In the genomic region with DNA sequence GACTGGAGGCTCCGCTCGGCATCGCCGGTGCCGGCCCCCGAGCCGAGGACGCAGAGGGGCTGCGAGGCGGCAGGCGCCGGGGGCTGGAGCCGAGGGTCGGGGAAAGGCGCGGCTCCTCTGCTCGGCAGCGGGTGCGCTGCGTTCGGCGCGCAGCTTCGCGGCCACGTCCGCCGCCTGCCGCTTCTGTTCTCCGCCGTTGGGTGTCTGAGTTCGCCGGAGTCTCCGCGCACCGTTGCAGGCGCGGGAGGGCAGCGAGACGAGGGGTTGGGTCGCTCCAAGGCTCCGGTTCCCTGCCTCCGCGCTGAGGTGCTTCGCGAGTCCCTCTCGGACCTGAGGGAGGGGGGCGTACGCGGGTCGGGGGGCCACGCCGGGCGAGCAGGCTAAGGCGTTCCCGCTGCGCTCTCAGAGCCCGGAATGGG, we compare ENCODE assay signal across 8 cellular contexts. TPM values are rescaled to one million over a fixed set of nuclear protein-coding genes. Genes with fewer than 3 reads are reported as not detected.
DNase-seq lines count a peak whose midpoint lies in the region; ATAC-seq and TF ChIP-seq lines count a peak whose summit lies in the region.

No MANE protein-coding gene starts in this region.

- H3K4me1 ChIP-seq in left lung, result peaks cover 8 to 41% of the 10 kb centered on the region in 2 donors

- intact Hi-C loops in left lung (cut with DNase I), result loop anchor here in 1 of 2 donors (10.0 kb wide), 1 partner anchor 396 kb away; no protein-coding TSS in a partner anchor

- in situ Hi-C loops in GM13977 (cut with MboI; ENCODE audit: low pct_unique_long_range_greater_than_20kb, low sequenced_read_pairs, unreplicated experiment), result no loop called here

- ATAC-seq in left lung (peak; percentile 46), HG03460 (IDR thresholded peaks at IDR 0.05; ENCODE audit: unreplicated experiment) (no peak), HG03442 (IDR thresholded peaks at IDR 0.05; ENCODE audit: unreplicated experiment) (no peak)

- peak; percentile 67 for DNase-seq in GM13977 (ENCODE audit: low spot score)
- DNase-seq in SK-N-MC (ENCODE audit: low read depth, low spot score), result no peak
- peak; percentile 54 to 56 for DNase-seq in cardiac fibroblast (ENCODE audit: low read depth in 2 of 2)
- no peak for DNase-seq in left lung
- DNase-seq in stimulated activated CD8-positive, alpha-beta memory T cell treated with anti-CD3 and anti-CD28 coated beads, Interleukin-4, amount 100 ng/mL, for 48 hours, result peak; percentile 43
- DNase-seq in AG08395 (ENCODE audit: low spot score), result no peak

- H3K9ac ChIP-seq in SK-N-MC (ENCODE audit: insufficient read length), result peak overlapping the region; percentile 82

- peaks cover 22 to 88% of the 10 kb centered on the region in 2 donors for H3K27me3 ChIP-seq in left lung

- peak overlapping the region; percentile 88 for H3K27ac ChIP-seq in SK-N-MC
- peak overlapping the region; percentile 80 to 81 for H3K27ac ChIP-seq in left lung

- H3K4me3 ChIP-seq in SK-N-MC (peak overlapping the region; percentile 89), cardiac fibroblast (replicated peaks in 1 of 2; ENCODE audit: low read depth in 2 of 2, low read length in 2 of 2) (peak overlapping the region; percentile 81 to 85), left lung (peak overlapping the region; percentile 65 to 69)

- H3K9me3 ChIP-seq in SK-N-MC (ENCODE audit: low read depth, low read length) (no peaks in the 10 kb centered on the region), left lung (no peaks in the 10 kb centered on the region)

- no peak for TF ChIP-seq CTCF in GM13977 (IDR thresholded peaks at IDR 0.05; ENCODE audit: extremely low read depth, insufficient read depth, missing control alignments)
- TF ChIP-seq CTCF in cardiac fibroblast (IDR thresholded peaks at IDR 0.05; ENCODE audit: low read depth, low read length), result no peak
- no peak for TF ChIP-seq CTCF in left lung (IDR thresholded peaks at IDR 0.05)

- H3K36me3 ChIP-seq in SK-N-MC (ENCODE audit: insufficient read depth, low read length), result peaks cover 11% of the 10 kb centered on the region; the same call in 1 of the 2 replicates
- peaks cover 0 to 8% of the 10 kb centered on the region in 2 donors for H3K36me3 ChIP-seq in left lung

RNA-seq across cellular contexts. Expression of gene MN1, which starts 0.3 kb away (rescaled TPM):
- 1 to 10 TPM; 5.1 to 7.4 TPM for total RNA-seq in left lung

Comparison
In these comparisons a context has a peak if more than half of its experiments do, and no peak if none do; other contexts are left out.
1. DNase-seq: peak in GM13977 (single experiment), cardiac fibroblast (2 of 2) and stimulated activated CD8-positive, alpha-beta memory T cell treated with anti-CD3 and anti-CD28 coated beads, Interleukin-4, amount 100 ng/mL, for 48 hours (single experiment); none in SK-N-MC (single experiment), left lung (0 of 2) and AG08395 (single experiment).
2. Peak in every context shown above with its lines, with median percentiles within 50 percentile points of each other: H3K4me3 ChIP-seq.